ENCODE assay signal across 1 cellular context in the genomic region with DNA sequence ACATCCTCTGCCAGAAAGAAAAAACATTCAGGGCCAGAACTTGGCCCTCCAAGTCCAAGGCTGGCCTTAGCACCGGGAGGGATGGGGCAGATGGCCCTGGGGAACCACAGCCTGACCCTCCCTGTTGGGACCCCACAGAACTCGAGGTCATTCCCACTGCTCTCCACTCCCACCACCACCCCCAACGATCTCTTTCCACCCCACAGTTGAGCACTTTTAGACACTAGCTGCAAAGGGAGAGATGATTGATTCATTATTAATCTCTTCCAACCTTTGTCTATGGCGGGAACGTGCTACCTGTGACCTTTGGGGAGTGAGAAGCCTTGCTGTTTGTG.
TF ChIP-seq lines count a peak whose summit lies in the region.

No MANE protein-coding gene starts in this region.

TF ChIP-seq in H1, 55 proteins besides CTCF, POLR2A, EP300 and RAD21:
- no peak for TF ChIP-seq BRCA1 (IDR thresholded peaks at IDR 0.05; ENCODE audit: low read depth, low read length)
- no peak for TF ChIP-seq KDM1A (IDR thresholded peaks at IDR 0.05; ENCODE audit: borderline replicate concordance, low read length)
- TF ChIP-seq MAFK (IDR thresholded peaks at IDR 0.05; ENCODE audit: low read depth, low read length), result no peak
- no peak for TF ChIP-seq TBP (IDR thresholded peaks at IDR 0.05; ENCODE audit: low read depth, low read length)
- TF ChIP-seq CBX5 (IDR thresholded peaks at IDR 0.05; ENCODE audit: low read depth, low read length), result no peak
- TF ChIP-seq NANOG (IDR thresholded peaks at IDR 0.05; ENCODE audit: insufficient read depth, low read depth, low read length, poor library complexity, severe bottlenecking), result no peak
- TF ChIP-seq CEBPB (IDR thresholded peaks at IDR 0.05; ENCODE audit: low read depth, low read length), result no peak
- no peak for TF ChIP-seq SP1 (IDR thresholded peaks at IDR 0.05; ENCODE audit: low read depth, low read length)
- TF ChIP-seq, protein P1, sequence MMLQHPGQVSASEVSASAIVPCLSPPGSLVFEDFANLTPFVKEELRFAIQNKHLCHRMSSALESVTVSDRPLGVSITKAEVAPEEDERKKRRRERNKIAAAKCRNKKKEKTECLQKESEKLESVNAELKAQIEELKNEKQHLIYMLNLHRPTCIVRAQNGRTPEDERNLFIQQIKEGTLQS (IDR thresholded peaks at IDR 0.05; ENCODE audit: insufficient read depth, low read depth, low read length), result no peak
- no peak for TF ChIP-seq ASH2L (IDR thresholded peaks at IDR 0.05; ENCODE audit: low read length)
- TF ChIP-seq SRF (IDR thresholded peaks at IDR 0.05; ENCODE audit: low read depth, low read length), result no peak
- no peak for TF ChIP-seq KDM5A (IDR thresholded peaks at IDR 0.05; ENCODE audit: low read length)
- TF ChIP-seq SIX5 (IDR thresholded peaks at IDR 0.05; ENCODE audit: low read depth, low read length), result no peak
- TF ChIP-seq TAF7 (optimal IDR thresholded peaks at IDR 0.05; ENCODE audit: borderline replicate concordance, low read depth, low read length), result no peak
- TF ChIP-seq EGR1 (IDR thresholded peaks at IDR 0.05; ENCODE audit: borderline replicate concordance, low read depth, low read length), result no peak
- TF ChIP-seq POLR2AphosphoS5 (IDR thresholded peaks at IDR 0.05; ENCODE audit: low read depth, low read length), result no peak
- TF ChIP-seq CTBP2 (IDR thresholded peaks at IDR 0.05; ENCODE audit: borderline replicate concordance, insufficient read depth, insufficient read length, low read length), result no peak
- TF ChIP-seq PHF8 (conservative IDR thresholded peaks at IDR 0.05; ENCODE audit: low read depth, low read length), result no peak
- no peak for TF ChIP-seq CREB1 (IDR thresholded peaks at IDR 0.05)
- TF ChIP-seq RNF2 (IDR thresholded peaks at IDR 0.05; ENCODE audit: borderline replicate concordance, low read depth, low read length, missing control alignments, poor library complexity, severe bottlenecking), result no peak
